11 cellular contexts compared by ENCODE assay signal in genomic region chr17:14211778-14212177, GRCh38. TPM values are rescaled to one million over a fixed set of nuclear protein-coding genes. Genes with fewer than 3 reads are reported as not detected.
DNase-seq lines count a peak whose midpoint lies in the region; ATAC-seq lines count a peak whose summit lies in the region.
"Had no signal": no experiment of that assay in that cellular context is flagged by ENCODE, and none has a peak within 500 bp of the region (broad histone marks: within the 10 kb centered on the region; RNA-seq: fewer than 3 reads in every experiment).

No MANE protein-coding gene starts in this region.

- intact Hi-C loops in right cardiac atrium (cut with DNase I): no loop called here

- H3K9me3 ChIP-seq in right cardiac atrium (ENCODE audit: control insufficient read depth, low read length): no peaks in the 10 kb centered on the region

- H3K4me3 ChIP-seq in right cardiac atrium (ENCODE audit: low read length): no peak overlapping the region

- peak; percentile 12 to 28 for ATAC-seq in right cardiac atrium
- ATAC-seq in stimulated activated naive CD8-positive, alpha-beta T cell treated with anti-CD3 and anti-CD28 coated beads, Interleukin-15, amount 100 ng/mL, for 72 hours: peak; percentile 52

- peaks cover 30% of the 10 kb centered on the region for H3K4me1 Mint-ChIP-seq in stimulated activated naive CD8-positive, alpha-beta T cell treated with anti-CD3 and anti-CD28 coated beads, Interleukin-15, amount 100 ng/mL, for 72 hours

- no peaks in the 10 kb centered on the region for H3K9me3 Mint-ChIP-seq in stimulated activated naive CD8-positive, alpha-beta T cell treated with anti-CD3 and anti-CD28 coated beads, Interleukin-15, amount 100 ng/mL, for 72 hours
- H3K9me3 Mint-ChIP-seq: CD4-positive, alpha-beta memory T cell had no signal

- WGBS in right cardiac atrium: 55% methylated on average over 17 of the region's 17 CpGs

- peak overlapping the region in 1 of 2 donors; percentile 51 for H3K27ac Mint-ChIP-seq in stimulated activated naive CD8-positive, alpha-beta T cell treated with anti-CD3 and anti-CD28 coated beads, Interleukin-15, amount 100 ng/mL, for 72 hours

- no peaks in the 10 kb centered on the region for H3K4me1 ChIP-seq in right cardiac atrium (ENCODE audit: control insufficient read depth, insufficient read depth, low read length)

- no peaks in the 10 kb centered on the region for H3K27me3 Mint-ChIP-seq in stimulated activated naive CD8-positive, alpha-beta T cell treated with anti-CD3 and anti-CD28 coated beads, Interleukin-15, amount 100 ng/mL, for 72 hours
- H3K27me3 Mint-ChIP-seq: CD4-positive, alpha-beta memory T cell had no signal

- peak; percentile 79 for DNase-seq in activated effector memory CD4-positive, alpha-beta T cell treated with anti-CD3 and anti-CD28 coated beads, Interleukin-2, amount 50 U/mL, for 16 hours
- DNase-seq in activated effector memory CD4-positive, alpha-beta T cell treated with Interleukin-2 at 50 U/mL for 16 hours: no peak
- peak; percentile 53 for DNase-seq in activated CD8-positive, alpha-beta memory T cell treated with anti-CD3 and anti-CD28 coated beads, Interleukin-2, amount 50 U/mL, for 4 hours
- DNase-seq in right cardiac atrium (peak; percentile 17 to 68 (median 60)), NCI-H1092 (lab: John Stamatoyannopoulos, UW) (no peak), NCI-H187 treated with DMSO at 0.1 percent for 48 hours (lab: John Stamatoyannopoulos, UW) (no peak), HCEC 1CT (no peak)
- DNase-seq in stimulated activated naive CD8-positive, alpha-beta T cell treated with anti-CD3 and anti-CD28 coated beads, Interleukin-15, amount 100 ng/mL, for 72 hours: no peak
- DNase-seq: CD4-positive, alpha-beta memory T cell had no signal

- no peak overlapping the region for H3K27ac ChIP-seq in right cardiac atrium (ENCODE audit: low read length)

- no peaks in the 10 kb centered on the region for H3K27me3 ChIP-seq in right cardiac atrium (ENCODE audit: control insufficient read depth, insufficient read depth)

- H3K4me3 Mint-ChIP-seq in stimulated activated naive CD8-positive, alpha-beta T cell treated with anti-CD3 and anti-CD28 coated beads, Interleukin-15, amount 100 ng/mL, for 72 hours: no peak overlapping the region
- H3K4me3 Mint-ChIP-seq: CD4-positive, alpha-beta memory T cell had no signal

RNA-seq across cellular contexts. Expression of gene CDRT15, which starts 24.9 kb away (rescaled TPM):
- not detected for total RNA-seq in right cardiac atrium
- not detected for polyA plus RNA-seq in right cardiac atrium
- total RNA-seq: CD4-positive, alpha-beta memory T cell; dermis microvascular lymphatic vessel endothelial cell; T-helper 1 cell treated with Interleukin-12 subunit alpha and Interleukin-12 subunit beta and Interleukin-4 antibody, amounts not matched to agents 30 ng/mL and 1 ng/mL, for 36 hours had no signal
- polyA plus RNA-seq: CD4-positive, alpha-beta memory T cell had no signal

Comparison
In these comparisons a context has a peak if more than half of its experiments do, and no peak if none do; other contexts are left out.
1. DNase-seq: peak in activated effector memory CD4-positive, alpha-beta T cell treated with anti-CD3 and anti-CD28 coated beads, Interleukin-2, amount 50 U/mL, for 16 hours (single experiment), activated CD8-positive, alpha-beta memory T cell treated with anti-CD3 and anti-CD28 coated beads, Interleukin-2, amount 50 U/mL, for 4 hours (single experiment) and right cardiac atrium (3 of 3); none in activated effector memory CD4-positive, alpha-beta T cell treated with Interleukin-2 at 50 U/mL for 16 hours (single experiment), stimulated activated naive CD8-positive, alpha-beta T cell treated with anti-CD3 and anti-CD28 coated beads, Interleukin-15, amount 100 ng/mL, for 72 hours (0 of 2), NCI-H1092 (single experiment), NCI-H187 treated with DMSO at 0.1 percent for 48 hours (single experiment) and HCEC 1CT (single experiment).